In the genomic region with DNA sequence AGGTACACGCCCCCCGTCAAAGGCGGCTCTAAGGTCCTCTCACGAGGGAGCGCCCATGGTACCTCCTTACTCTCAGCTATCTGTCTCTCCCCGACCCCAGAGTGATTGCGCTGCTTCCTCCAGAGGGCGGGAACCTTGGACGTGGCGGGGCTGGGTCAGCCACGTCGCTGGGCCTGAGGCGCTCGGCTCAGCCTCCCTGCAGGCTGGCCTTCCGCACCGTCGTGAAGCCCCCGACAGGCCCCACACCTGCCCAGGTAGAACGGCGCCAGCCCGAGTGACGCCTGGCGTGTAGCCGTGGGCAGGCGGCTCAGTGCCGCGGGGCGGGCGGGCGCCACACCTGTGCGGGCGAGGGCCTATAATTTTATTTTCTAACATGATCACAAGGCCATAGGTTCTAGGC, we compare ENCODE assay signal across 23 cellular contexts.
"Had no signal": no experiment of that assay in that cellular context is flagged by ENCODE, and none has a peak within 500 bp of the region (broad histone marks: within the 10 kb centered on the region; RNA-seq: fewer than 3 reads in every experiment).

No MANE protein-coding gene starts in this region.

- H3K4me3 Mint-ChIP-seq: naive thymus-derived CD4-positive, alpha-beta T cell; nephron; neural progenitor cell; stimulated activated naive CD8-positive, alpha-beta T cell treated with anti-CD3 and anti-CD28 coated beads, Interleukin-15, Interleukin-2, amounts not matched to agents 100 ng/mL and 50 ng/mL, for 24 hours; type B pancreatic cell had no signal

- H3K9ac ChIP-seq: neural progenitor cell had no signal

- H3K4me1 ChIP-seq: left lung, neural progenitor cell, prostate gland, right atrium auricular region, suprapubic skin, thyroid gland had no signal

- H3K36me3 ChIP-seq: left lung, neural progenitor cell, prostate gland, right atrium auricular region, suprapubic skin, thyroid gland had no signal

- H3K36me3 Mint-ChIP-seq: naive thymus-derived CD4-positive, alpha-beta T cell; neural progenitor cell; type B pancreatic cell had no signal

- H3K9me3 ChIP-seq: left lung, prostate gland, right atrium auricular region, suprapubic skin, thyroid gland had no signal

- H3K27ac ChIP-seq: dorsolateral prefrontal cortex, left lung, neural progenitor cell, prostate gland, right atrium auricular region, suprapubic skin, thyroid gland had no signal

- H3K4me3 ChIP-seq: dorsolateral prefrontal cortex, left lung, neural progenitor cell, prostate gland, right atrium auricular region, smooth muscle cell, suprapubic skin, thyroid gland had no signal

- H3K27me3 ChIP-seq: dorsolateral prefrontal cortex, neural progenitor cell, right atrium auricular region, suprapubic skin, thyroid gland had no signal

- H3K4me1 Mint-ChIP-seq: naive thymus-derived CD4-positive, alpha-beta T cell; nephron; neural progenitor cell had no signal

- H3K27ac Mint-ChIP-seq: naive thymus-derived CD4-positive, alpha-beta T cell; nephron; neural progenitor cell; stimulated activated naive CD8-positive, alpha-beta T cell treated with anti-CD3 and anti-CD28 coated beads, Interleukin-15, Interleukin-2, amounts not matched to agents 100 ng/mL and 50 ng/mL, for 24 hours; type B pancreatic cell had no signal

- ATAC-seq: left lung; naive thymus-derived CD4-positive, alpha-beta T cell; sciatic nerve had no signal

- H3K4me2 ChIP-seq: neural progenitor cell, smooth muscle cell had no signal

- H3K9me3 Mint-ChIP-seq: nephron; neural progenitor cell; stimulated activated naive CD8-positive, alpha-beta T cell treated with anti-CD3 and anti-CD28 coated beads, Interleukin-15, Interleukin-2, amounts not matched to agents 100 ng/mL and 50 ng/mL, for 24 hours; type B pancreatic cell had no signal

- DNase-seq: dorsolateral prefrontal cortex; effector CD4-positive, alpha-beta T cell; head of caudate nucleus; left cardiac atrium; mesenchymal stem cell; midbrain; naive thymus-derived CD4-positive, alpha-beta T cell; nucleus accumbens; stimulated activated CD4-positive, alpha-beta T cell treated with anti-CD3 and anti-CD28 coated beads, Interleukin-12 subunit alpha, Interleukin-12 subunit beta, amount 100 ng/mL, for 4 hours; stimulated activated CD4-positive, alpha-beta T cell treated with anti-CD3 and anti-CD28 coated beads, Interleukin-1b, Interleukin-23, amount 100 ng/mL, for 48 hours; stimulated activated CD4-positive, alpha-beta T cell treated with anti-CD3 and anti-CD28 coated beads, Interleukin-4, amount 100 ng/mL, for 1 hour; stimulated activated CD8-positive, alpha-beta memory T cell treated with anti-CD3 and anti-CD28 coated beads, Interleukin-4, amount 100 ng/mL, for 48 hours; thyroid gland had no signal
